ENCODE assay signal across 9 cellular contexts in the genomic region with DNA sequence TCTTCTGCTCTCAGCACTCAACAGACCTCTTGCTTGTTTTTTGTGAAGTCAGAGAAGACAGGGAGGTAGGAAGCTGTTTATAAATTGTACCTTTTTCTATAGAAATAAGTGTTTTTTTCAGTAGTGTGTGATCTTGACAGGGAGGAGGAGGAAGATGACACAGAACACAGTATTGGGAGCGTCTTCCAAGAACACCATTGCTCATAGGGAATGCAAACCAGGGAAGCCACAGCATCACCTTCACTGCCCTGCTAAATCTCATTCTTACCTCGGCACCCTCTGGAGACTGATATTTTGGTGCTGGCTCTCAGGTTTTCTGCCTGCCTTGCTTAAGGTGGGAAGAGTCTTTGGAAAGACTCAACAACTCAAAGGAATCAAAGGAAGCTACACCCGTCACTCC.
"Had no signal": no experiment of that assay in that cellular context is flagged by ENCODE, and none has a peak within 500 bp of the region (broad histone marks: within the 10 kb centered on the region; RNA-seq: fewer than 3 reads in every experiment).

No MANE protein-coding gene starts in this region.

- H3K4me1 ChIP-seq: HAP-1 had no signal

- H3K4me3 ChIP-seq: GM23248, GM23338, HAP-1 had no signal

- H3K36me3 ChIP-seq: HAP-1 had no signal

- DNase-seq: GM23248, GOT3, H7, H9, HCEC 1CT, HFFc6 had no signal

- H3K4me2 ChIP-seq: GM23338 had no signal

- H3K27ac ChIP-seq: GM23248 had no signal

- H3K9me3 ChIP-seq: HAP-1 had no signal

- ATAC-seq: GM23338, HCT116 had no signal

- H3K9ac ChIP-seq: GM23248 had no signal

- H2AFZ ChIP-seq: GM23248, GM23338 had no signal
